In the genomic region with DNA sequence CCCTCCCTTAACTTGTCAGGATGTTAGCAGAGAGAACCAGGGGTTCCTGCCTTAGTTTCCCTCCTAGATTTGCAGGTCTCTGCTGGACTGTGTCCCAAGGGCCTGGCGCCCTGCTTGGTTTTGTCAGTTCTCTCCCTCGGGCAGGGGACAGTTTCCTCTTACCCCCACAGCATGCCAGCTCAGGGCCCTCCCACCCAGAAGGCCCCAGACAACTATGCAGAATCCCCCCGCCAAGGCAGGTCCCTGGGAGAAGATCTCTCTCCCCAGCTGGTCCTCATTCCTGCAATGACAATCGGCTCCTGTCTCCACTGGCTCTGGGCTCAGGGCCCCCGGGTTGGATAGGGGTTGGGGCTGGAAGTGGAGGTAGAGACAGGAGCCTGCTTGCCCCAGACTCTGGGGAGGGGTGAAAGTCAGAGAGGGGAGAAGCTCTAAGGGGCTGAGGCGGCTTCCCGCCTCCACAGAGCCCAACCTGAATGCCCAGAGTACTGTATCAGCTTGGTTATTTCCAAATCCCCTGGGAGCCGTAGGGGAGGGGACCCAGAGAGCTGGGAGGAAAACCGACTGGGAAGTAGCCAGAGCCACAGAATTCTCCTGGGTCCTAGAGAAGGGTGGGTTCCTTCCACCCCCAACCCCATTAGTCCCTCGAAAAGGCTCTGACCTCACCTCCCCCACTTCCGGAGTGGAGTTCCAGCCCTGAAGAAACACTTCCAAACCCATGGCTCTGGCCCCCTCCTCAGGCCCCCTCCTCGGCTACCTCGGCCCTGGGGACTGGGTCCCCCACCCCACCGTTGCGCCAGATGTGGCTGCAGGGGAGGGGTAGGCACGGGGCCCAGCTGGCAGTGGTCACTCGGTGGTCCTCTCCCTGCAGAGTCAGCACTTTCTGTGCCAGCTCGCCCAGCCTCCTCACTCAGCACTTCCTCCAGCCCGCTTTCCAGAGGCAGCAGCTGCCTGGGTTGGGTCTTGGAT, we compare ENCODE assay signal across 9 cellular contexts. TPM values are rescaled to one million over a fixed set of nuclear protein-coding genes. Genes with fewer than 3 reads are reported as not detected.
DNase-seq lines count a peak whose midpoint lies in the region; ATAC-seq and TF ChIP-seq lines count a peak whose summit lies in the region.
"Had no signal": no experiment of that assay in that cellular context is flagged by ENCODE, and none has a peak within 500 bp of the region (broad histone marks: within the 10 kb centered on the region; RNA-seq: fewer than 3 reads in every experiment).

No MANE protein-coding gene starts in this region.

- no peaks in the 10 kb centered on the region for H3K9me3 Mint-ChIP-seq in chondrocyte (ENCODE audit: low read depth)

- H3K4me3 ChIP-seq in mesendoderm (ENCODE audit: low read length) = no peak overlapping the region

- peak overlapping the region; percentile 90 for H3K27ac Mint-ChIP-seq in chondrocyte (ENCODE audit: unreplicated experiment)

- H3K18ac ChIP-seq in mesendoderm (ENCODE audit: low read length) = peak overlapping the region; percentile 72

- H3K23ac ChIP-seq in mesendoderm (ENCODE audit: low read length) = no peak overlapping the region

- peaks cover 15% of the 10 kb centered on the region for H3K36me3 Mint-ChIP-seq in chondrocyte (ENCODE audit: low read depth)
- H3K36me3 Mint-ChIP-seq: IgD-negative memory B cell had no signal

- no peak overlapping the region for H3K4me2 ChIP-seq in mesendoderm (ENCODE audit: low read length)

- H4K8ac ChIP-seq in mesendoderm (ENCODE audit: low read depth, low read length) = no peak overlapping the region

- ATAC-seq in GM19351 (IDR thresholded peaks at IDR 0.05; ENCODE audit: unreplicated experiment) (no peak), HG02840 (IDR thresholded peaks at IDR 0.05; ENCODE audit: low FRiP score, unreplicated experiment) (no peak)

- H3K4me3 Mint-ChIP-seq in chondrocyte (ENCODE audit: unreplicated experiment) = peak overlapping the region; percentile 61

- DNase-seq in AG20443 (ENCODE audit: low spot score) = peak; percentile 65
- peak; percentile 66 for DNase-seq in NCI-H1092 (lab: John Stamatoyannopoulos, UW)
- DNase-seq in chondrocyte (ENCODE audit: low spot score) = peak; percentile 83
- peak; percentile 94 for DNase-seq in mesendoderm
- no peak for DNase-seq in cortex of kidney (lab: John Stamatoyannopoulos, UW)
- no peak for DNase-seq in DMS79 treated with DMSO at 0.1 percent for 48 hours (lab: John Stamatoyannopoulos, UW)

- TF ChIP-seq CTCF in chondrocyte (IDR thresholded peaks at IDR 0.05) = no peak

- H3K27me3 ChIP-seq in mesendoderm (ENCODE audit: insufficient read depth, low read length, poor library complexity) = no peaks in the 10 kb centered on the region

- H3K36me3 ChIP-seq in mesendoderm (ENCODE audit: control insufficient read depth, insufficient read depth, low read length) = no peaks in the 10 kb centered on the region

- H2BK15ac ChIP-seq in mesendoderm (replicated peaks; ENCODE audit: low read depth) = no peak overlapping the region

- no peak overlapping the region for H4K5ac ChIP-seq in mesendoderm (ENCODE audit: low read length)

- H3K4me1 ChIP-seq in mesendoderm (ENCODE audit: control insufficient read depth, low read depth, low read length) = peaks cover 19% of the 10 kb centered on the region

- no peak overlapping the region for H2BK5ac ChIP-seq in mesendoderm (ENCODE audit: low read length)

- H3K79me2 ChIP-seq in mesendoderm (ENCODE audit: control insufficient read depth, insufficient read depth, low read length) = no peaks in the 10 kb centered on the region

- H3K27ac ChIP-seq in mesendoderm (ENCODE audit: low read depth, low read length) = peak overlapping the region; percentile 15

- no peak overlapping the region for H2AK5ac ChIP-seq in mesendoderm (ENCODE audit: low read length)

- peak overlapping the region; percentile 77 for H3K4ac ChIP-seq in mesendoderm (ENCODE audit: low read depth, low read length)

- no peaks in the 10 kb centered on the region for H3K79me1 ChIP-seq in mesendoderm (ENCODE audit: low read length)

- H3K9ac ChIP-seq in mesendoderm (ENCODE audit: low read length) = peak overlapping the region; percentile 33

- H3K4me1 Mint-ChIP-seq in chondrocyte (ENCODE audit: low read depth) = peaks cover 57% of the 10 kb centered on the region

- H3K56ac ChIP-seq in mesendoderm (ENCODE audit: low read length) = peak overlapping the region; percentile 78

- no peaks in the 10 kb centered on the region for H3K27me3 Mint-ChIP-seq in chondrocyte (ENCODE audit: low read depth)
- H3K27me3 Mint-ChIP-seq: IgD-negative memory B cell had no signal

- WGBS in mesendoderm (ENCODE audit: extremely low coverage, insufficient coverage, low lambda C conversion rate) = no CpG with 5 or more reads among the region's 19 CpGs

- peak overlapping the region; percentile 13 for H2BK120ac ChIP-seq in mesendoderm (ENCODE audit: low read depth, low read length)

RNA-seq across cellular contexts. Expression of a gene that starts 3.8 kb away (rescaled TPM):
- 428 to 446 TPM (median 444 TPM) in 3 replicates for total RNA-seq in chondrocyte
- 7.6 TPM for polyA plus RNA-seq in mesendoderm (2013, experiment 1 of 2)
- polyA plus RNA-seq in mesendoderm (2013, experiment 2 of 2) = 7.6 TPM

RNA-seq across cellular contexts. Expression of a gene that starts 49.1 kb away (rescaled TPM):
- not detected in 3 replicates for total RNA-seq in chondrocyte
- not detected for polyA plus RNA-seq in mesendoderm (2013, experiment 1 of 2)
- not detected for polyA plus RNA-seq in mesendoderm (2013, experiment 2 of 2)
- polyA plus RNA-seq: IgD-negative memory B cell had no signal

Comparison
In these comparisons a context has a peak if more than half of its experiments do, and no peak if none do; other contexts are left out.
1. DNase-seq: peak in AG20443 (single experiment), NCI-H1092 (single experiment), chondrocyte (single experiment) and mesendoderm (single experiment); none in cortex of kidney (single experiment) and DMS79 treated with DMSO at 0.1 percent for 48 hours (single experiment).